Comparison of ENCODE assay signal across 11 cellular contexts in genomic region chr1:218705911-218706893, GRCh38.
DNase-seq lines count a peak whose midpoint lies in the region; FAIRE-seq lines count a peak whose summit lies in the region.
"Had no signal": no experiment of that assay in that cellular context is flagged by ENCODE, and none has a peak within 500 bp of the region (broad histone marks: within the 10 kb centered on the region; RNA-seq: fewer than 3 reads in every experiment).

No MANE protein-coding gene starts in this region.

- H3K4me1 Mint-ChIP-seq in CD4-positive, alpha-beta memory T cell = no peaks in the 10 kb centered on the region
- H3K4me1 Mint-ChIP-seq: stimulated activated naive CD8-positive, alpha-beta T cell treated with anti-CD3 and anti-CD28 coated beads, Interleukin-15, amount 100 ng/mL, for 72 hours had no signal

- DNase-seq in AG20443 (ENCODE audit: low spot score) = peak; percentile 88
- peak; percentile 43 for DNase-seq in MG63
- peak; percentile 20 for DNase-seq in mucosa of gallbladder (ENCODE audit: low spot score)
- DNase-seq in posterior cingulate gyrus = no peak
- no peak for DNase-seq in KG1 (lab: John Stamatoyannopoulos, UW)
- no peak for DNase-seq in CD4-positive, alpha-beta memory T cell
- DNase-seq in activated effector memory CD4-positive, alpha-beta T cell treated with Interleukin-2 at 50 U/mL for 16 hours = no peak
- DNase-seq: KBM-7; small intestine; stimulated activated naive CD8-positive, alpha-beta T cell treated with anti-CD3 and anti-CD28 coated beads, Interleukin-15, amount 100 ng/mL, for 72 hours had no signal

- no peaks in the 10 kb centered on the region for H3K27me3 Mint-ChIP-seq in CD4-positive, alpha-beta memory T cell
- H3K27me3 Mint-ChIP-seq: stimulated activated naive CD8-positive, alpha-beta T cell treated with anti-CD3 and anti-CD28 coated beads, Interleukin-15, amount 100 ng/mL, for 72 hours had no signal

- no peaks in the 10 kb centered on the region for H3K9me3 ChIP-seq in MG63
- no peaks in the 10 kb centered on the region for H3K9me3 ChIP-seq in CD4-positive, alpha-beta memory T cell (ENCODE audit: control insufficient read depth in 1 of 2, low read length in 2 of 2)

- no peak overlapping the region for H3K4me3 Mint-ChIP-seq in CD4-positive, alpha-beta memory T cell
- H3K4me3 Mint-ChIP-seq: stimulated activated naive CD8-positive, alpha-beta T cell treated with anti-CD3 and anti-CD28 coated beads, Interleukin-15, amount 100 ng/mL, for 72 hours had no signal

- H3K27ac ChIP-seq in CD4-positive, alpha-beta memory T cell (ENCODE audit: low read depth, low read length) = no peak overlapping the region

- CTCF ChIA-PET in CD4-positive, alpha-beta memory T cell (lab: Charles Lee; ENCODE audit: partially characterized antibody) = no interaction called here

- no peaks in the 10 kb centered on the region for H3K36me3 Mint-ChIP-seq in CD4-positive, alpha-beta memory T cell

- H3K4me3 ChIP-seq in MG63 = no peak overlapping the region
- no peak overlapping the region for H3K4me3 ChIP-seq in CD4-positive, alpha-beta memory T cell (ENCODE audit: low read length in 2 of 2)

- intact Hi-C loops in posterior cingulate gyrus (cut with DNase I) = no loop called here
- intact Hi-C loops in CD4-positive, alpha-beta memory T cell (cut with micrococcal nuclease) = no loop called here

- peaks cover 0 to 15% (median 3%) of the 10 kb centered on the region in 8 donors for H3K9me3 Mint-ChIP-seq in CD4-positive, alpha-beta memory T cell

- POLR2A ChIA-PET in CD4-positive, alpha-beta memory T cell (lab: Charles Lee; ENCODE audit: partially characterized antibody) = no interaction called here

- no peaks in the 10 kb centered on the region for H3K4me1 ChIP-seq in CD4-positive, alpha-beta memory T cell (ENCODE audit: insufficient read depth, low read length)

- no peaks in the 10 kb centered on the region for H3K27me3 ChIP-seq in MG63
- H3K27me3 ChIP-seq in CD4-positive, alpha-beta memory T cell (ENCODE audit: insufficient read depth, low read length) = no peaks in the 10 kb centered on the region

- peak; percentile 94 for FAIRE-seq in endometrium (lab: Jason Lieb, UNC)
- FAIRE-seq: small intestine had no signal

- H3K27ac Mint-ChIP-seq in CD4-positive, alpha-beta memory T cell = no peak overlapping the region

- H3K36me3 ChIP-seq in MG63 = no peaks in the 10 kb centered on the region
- no peaks in the 10 kb centered on the region for H3K36me3 ChIP-seq in CD4-positive, alpha-beta memory T cell (ENCODE audit: insufficient read depth, low read length)

Comparison
In these comparisons a context has a peak if more than half of its experiments do, and no peak if none do; other contexts are left out.
1. DNase-seq: peak in AG20443 (single experiment), MG63 (single experiment) and mucosa of gallbladder (single experiment); none in posterior cingulate gyrus (0 of 10), KG1 (single experiment), CD4-positive, alpha-beta memory T cell (0 of 5) and activated effector memory CD4-positive, alpha-beta T cell treated with Interleukin-2 at 50 U/mL for 16 hours (single experiment).